In the genomic region with DNA sequence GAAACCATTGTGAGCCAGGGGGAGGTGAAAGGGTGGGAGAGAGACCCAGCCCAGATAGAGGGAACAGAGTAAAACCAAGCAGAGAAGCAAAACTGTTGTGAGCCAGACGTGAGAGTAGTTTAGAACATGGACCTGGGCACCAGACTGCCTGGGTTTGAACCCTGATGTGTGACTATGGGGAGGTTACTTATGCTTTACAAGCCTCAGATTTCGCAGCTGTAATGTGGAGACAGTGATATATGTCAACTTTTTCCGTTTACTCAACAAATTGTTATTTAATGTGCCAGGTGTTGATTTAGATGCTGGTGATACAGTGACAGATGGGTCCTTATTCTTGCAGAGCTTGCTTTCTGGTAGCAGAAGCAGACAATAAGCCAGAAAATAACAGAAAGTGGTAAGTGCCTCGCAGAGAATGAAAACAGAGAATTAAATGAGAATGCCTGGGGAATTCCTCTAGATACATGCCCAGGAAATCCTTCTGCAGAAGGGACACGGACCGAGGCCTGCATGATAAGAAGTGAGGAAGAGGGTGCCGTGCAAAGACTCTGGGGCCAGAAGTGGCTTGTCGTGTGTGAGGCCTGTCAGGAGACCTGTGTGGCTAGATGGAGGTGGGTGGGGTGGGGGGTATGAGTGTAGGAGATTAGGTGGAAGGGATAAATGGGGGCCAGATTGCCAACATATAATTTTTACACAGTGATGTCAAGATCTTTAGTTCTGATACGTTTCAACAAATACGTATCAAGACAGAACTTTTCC, we compare ENCODE assay signal across 9 cellular contexts. TPM values are rescaled to one million over a fixed set of nuclear protein-coding genes. Genes with fewer than 3 reads are reported as not detected.
DNase-seq lines count a peak whose midpoint lies in the region; ATAC-seq and TF ChIP-seq lines count a peak whose summit lies in the region.
"Had no signal": no experiment of that assay in that cellular context is flagged by ENCODE, and none has a peak within 500 bp of the region (broad histone marks: within the 10 kb centered on the region; RNA-seq: fewer than 3 reads in every experiment).

No MANE protein-coding gene starts in this region.

- intact Hi-C loops in psoas muscle (cut with DNase I), result no loop called here

- ATAC-seq in HG03097 (IDR thresholded peaks at IDR 0.05; ENCODE audit: low FRiP score, unreplicated experiment) (peak; percentile 7), psoas muscle (peak in 3 of 4 donors; percentile 12 to 18 (median 13))

- TF ChIP-seq CTCF in psoas muscle (IDR thresholded peaks at IDR 0.05) (no peak), smooth muscle cell (IDR thresholded peaks at IDR 0.05; ENCODE audit: borderline replicate concordance, insufficient read depth, poor library complexity, severe bottlenecking) (no peak)

- H3K4me1 Mint-ChIP-seq in activated CD4-positive, alpha-beta memory T cell treated with anti-CD3 and anti-CD28 coated beads, Interleukin-2, amount 10 ng/mL, durations not matched to agents 7 days and 5 days, result peaks cover 40% of the 10 kb centered on the region

- H3K27ac ChIP-seq in psoas muscle (peak overlapping the region; percentile 84), smooth muscle cell (ENCODE audit: low read depth) (no peak overlapping the region)

- no peak overlapping the region for H3K4me2 ChIP-seq in smooth muscle cell

- no peak overlapping the region for H2AFZ ChIP-seq in smooth muscle cell (ENCODE audit: low read depth)

- peak; percentile 51 for DNase-seq in stimulated activated CD4-positive, alpha-beta T cell treated with anti-CD3 and anti-CD28 coated beads, Interleukin-15, amount 100 ng/mL, for 24 hours
- DNase-seq in stimulated activated CD4-positive, alpha-beta T cell treated with anti-CD3 and anti-CD28 coated beads, Interleukin-12 subunit alpha, Interleukin-12 subunit beta, amount 100 ng/mL, for 4 hours, result no peak
- DNase-seq in activated CD4-positive, alpha-beta memory T cell treated with anti-CD3 and anti-CD28 coated beads, Interleukin-2, amount 10 ng/mL, durations not matched to agents 7 days and 5 days, result peak; percentile 39
- DNase-seq in psoas muscle, result no peak
- no peak for DNase-seq in NCI-H1436 treated with DMSO at 0.1 percent for 48 hours (lab: John Stamatoyannopoulos, UW)
- no peak for DNase-seq in HT-29 (ENCODE audit: low spot score)
- DNase-seq in smooth muscle cell (lab: John Stamatoyannopoulos, UW; ENCODE audit: unreplicated experiment), result no peak

- no peak overlapping the region for H3K9ac ChIP-seq in smooth muscle cell (ENCODE audit: low read depth)

- CTCF ChIA-PET in activated CD4-positive, alpha-beta memory T cell treated with anti-CD3 and anti-CD28 coated beads, Interleukin-2, amount 10 ng/mL, durations not matched to agents 7 days and 5 days (lab: Charles Lee), result interaction anchor here (5.1 kb wide), 1 partner anchor 13 kb away, joined by 31 read pairs; the partner anchor contains the start of gene KAT2B

- H3K9me3 ChIP-seq in psoas muscle (no peaks in the 10 kb centered on the region), smooth muscle cell (replicated peaks; ENCODE audit: low read depth) (no peaks in the 10 kb centered on the region)

- H3K27me3 ChIP-seq in psoas muscle (ENCODE audit: insufficient read depth in 3 of 3, low read length in 2 of 3) (no peaks in the 10 kb centered on the region), smooth muscle cell (ENCODE audit: low read depth) (no peaks in the 10 kb centered on the region)

- no peaks in the 10 kb centered on the region for H3F3A ChIP-seq in smooth muscle cell (ENCODE audit: low read depth)

- H3K4me3 ChIP-seq in psoas muscle (no peak overlapping the region), smooth muscle cell (no peak overlapping the region)

- no peaks in the 10 kb centered on the region for H3K79me2 ChIP-seq in smooth muscle cell (ENCODE audit: low read depth)

- H3K36me3 Mint-ChIP-seq in activated CD4-positive, alpha-beta memory T cell treated with anti-CD3 and anti-CD28 coated beads, Interleukin-2, amount 10 ng/mL, durations not matched to agents 7 days and 5 days (ENCODE audit: low read depth), result peaks cover 23% of the 10 kb centered on the region

- WGBS in psoas muscle, 3 donors, result 31 to 42% (median 33%) methylated on average over 10 of the region's 10 CpGs
- 62% methylated on average over 10 of the region's 10 CpGs for WGBS in smooth muscle cell (ENCODE audit: low lambda C conversion rate)

- POLR2A ChIA-PET in activated CD4-positive, alpha-beta memory T cell treated with anti-CD3 and anti-CD28 coated beads, Interleukin-2, amount 10 ng/mL, durations not matched to agents 7 days and 5 days (lab: Charles Lee), result interaction anchor here (0.9 to 9.3 kb wide), 5 partner anchors 12 to 130 kb away, joined by 3 to 139 read pairs (median 32); partner anchors contain the start of genes KAT2B, RAB5A and SGO1

- H3K4me1 ChIP-seq in psoas muscle (peaks cover 46% of the 10 kb centered on the region), smooth muscle cell (ENCODE audit: low read depth) (peaks cover 11% of the 10 kb centered on the region)

- no peaks in the 10 kb centered on the region for H3K27me3 Mint-ChIP-seq in activated CD4-positive, alpha-beta memory T cell treated with anti-CD3 and anti-CD28 coated beads, Interleukin-2, amount 10 ng/mL, durations not matched to agents 7 days and 5 days

- H3K27ac Mint-ChIP-seq in activated CD4-positive, alpha-beta memory T cell treated with anti-CD3 and anti-CD28 coated beads, Interleukin-2, amount 10 ng/mL, durations not matched to agents 7 days and 5 days, result no peak overlapping the region

- no peaks in the 10 kb centered on the region for H4K20me1 ChIP-seq in smooth muscle cell (ENCODE audit: low read depth)

- peaks cover 2% of the 10 kb centered on the region for H3K9me3 Mint-ChIP-seq in activated CD4-positive, alpha-beta memory T cell treated with anti-CD3 and anti-CD28 coated beads, Interleukin-2, amount 10 ng/mL, durations not matched to agents 7 days and 5 days

- no peak overlapping the region for H3K4me3 Mint-ChIP-seq in activated CD4-positive, alpha-beta memory T cell treated with anti-CD3 and anti-CD28 coated beads, Interleukin-2, amount 10 ng/mL, durations not matched to agents 7 days and 5 days

- H3K36me3 ChIP-seq in psoas muscle (ENCODE audit: insufficient read depth in 1 of 2, low read depth in 1 of 2) (no peaks in the 10 kb centered on the region), smooth muscle cell (ENCODE audit: low read depth) (no peaks in the 10 kb centered on the region)

RNA-seq across cellular contexts. Expression of gene KAT2B, which starts 15.0 kb away (rescaled TPM):
- total RNA-seq in activated CD4-positive, alpha-beta memory T cell treated with anti-CD3 and anti-CD28 coated beads, Interleukin-2, amount 10 ng/mL, durations not matched to agents 7 days and 5 days, result 100 to 1,000 TPM; 129 to 134 TPM
- total RNA-seq in psoas muscle, result 10 to 100 TPM; 27.8 to 62.2 (median 41.9) TPM
- 10 to 100 TPM; 10.8 to 45.9 (median 18.4) TPM for polyA plus RNA-seq in psoas muscle
- total RNA-seq in HT-29 (2014; rRNA removed; shearing (Covaris generic)), result 1.5 and 1.7 TPM in 2 replicates
- 4.9 and 6.5 TPM in 2 replicates for total RNA-seq in smooth muscle cell
- polyA plus RNA-seq in smooth muscle cell, result 0.14 and 1.1 TPM in 2 replicates

RNA-seq across cellular contexts. Expression of gene PP2D1, which starts 43.1 kb away (rescaled TPM):
- not detected for total RNA-seq in activated CD4-positive, alpha-beta memory T cell treated with anti-CD3 and anti-CD28 coated beads, Interleukin-2, amount 10 ng/mL, durations not matched to agents 7 days and 5 days
- total RNA-seq in psoas muscle (not detected), smooth muscle cell (not detected in 2 replicates)
- polyA plus RNA-seq in psoas muscle (not detected), smooth muscle cell (0.40 and 0.91 TPM in 2 replicates)
- not detected in 2 replicates for total RNA-seq in HT-29 (2014; rRNA removed; shearing (Covaris generic))
- total RNA-seq: kidney epithelial cell had no signal

Comparison
In these comparisons a context has a peak if more than half of its experiments do, and no peak if none do; other contexts are left out.
1. DNase-seq: peak in stimulated activated CD4-positive, alpha-beta T cell treated with anti-CD3 and anti-CD28 coated beads, Interleukin-15, amount 100 ng/mL, for 24 hours (single experiment) and activated CD4-positive, alpha-beta memory T cell treated with anti-CD3 and anti-CD28 coated beads, Interleukin-2, amount 10 ng/mL, durations not matched to agents 7 days and 5 days (single experiment); none in stimulated activated CD4-positive, alpha-beta T cell treated with anti-CD3 and anti-CD28 coated beads, Interleukin-12 subunit alpha, Interleukin-12 subunit beta, amount 100 ng/mL, for 4 hours (single experiment), psoas muscle (0 of 2), NCI-H1436 treated with DMSO at 0.1 percent for 48 hours (single experiment), HT-29 (single experiment) and smooth muscle cell (single experiment).